Comparison of ENCODE assay signal across 8 cellular contexts in the genomic region with DNA sequence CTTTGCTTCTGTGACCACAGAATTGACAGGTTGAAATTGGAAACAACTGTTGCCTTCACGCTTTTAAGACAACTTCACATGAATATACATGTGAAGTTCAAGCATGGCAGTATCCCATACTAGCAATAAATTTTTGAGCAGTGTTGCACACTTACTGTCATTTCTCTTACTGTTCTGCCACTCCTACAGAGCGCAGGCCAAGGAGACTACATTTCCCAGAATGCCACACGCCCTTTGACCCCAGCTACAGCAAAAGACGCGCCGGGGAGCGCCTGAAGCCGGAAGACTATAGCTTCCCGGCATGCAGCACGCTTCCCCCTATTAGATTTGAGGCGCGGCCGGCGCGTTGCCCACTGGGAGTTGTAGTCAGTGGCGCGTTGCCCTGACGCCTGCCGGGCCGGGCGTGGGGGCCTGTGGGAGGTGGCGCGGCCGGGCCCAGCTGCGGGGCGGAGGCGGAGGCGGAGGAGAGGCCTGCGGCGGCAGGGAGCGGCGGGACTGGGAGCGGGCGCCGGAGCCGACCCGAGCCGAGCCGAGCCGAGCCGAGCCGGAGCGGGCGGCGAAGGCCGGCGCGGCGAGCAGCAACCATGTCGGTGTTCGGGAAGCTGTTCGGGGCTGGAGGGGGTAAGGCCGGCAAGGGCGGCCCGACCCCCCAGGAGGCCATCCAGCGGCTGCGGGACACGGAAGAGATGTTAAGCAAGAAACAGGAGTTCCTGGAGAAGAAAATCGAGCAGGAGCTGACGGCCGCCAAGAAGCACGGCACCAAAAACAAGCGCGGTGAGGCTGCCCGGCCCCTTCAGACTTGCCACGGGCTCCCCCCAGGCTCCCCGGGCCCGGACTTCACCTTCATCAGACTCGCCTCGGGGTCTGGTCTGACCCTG.
DNase-seq lines count a peak whose midpoint lies in the region; ATAC-seq and TF ChIP-seq lines count a peak whose summit lies in the region.

A gene with protein sequence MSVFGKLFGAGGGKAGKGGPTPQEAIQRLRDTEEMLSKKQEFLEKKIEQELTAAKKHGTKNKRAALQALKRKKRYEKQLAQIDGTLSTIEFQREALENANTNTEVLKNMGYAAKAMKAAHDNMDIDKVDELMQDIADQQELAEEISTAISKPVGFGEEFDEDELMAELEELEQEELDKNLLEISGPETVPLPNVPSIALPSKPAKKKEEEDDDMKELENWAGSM (plus strand): TSS at position 464 of the 878 bp plus-strand sequence. CDS start 121 bp downstream, at position 585.

- peak within 1 kb of the TSS; percentile 93 for H3K4me3 ChIP-seq in AG09309 (ENCODE audit: control insufficient read depth, low read depth, low read length)

- ATAC-seq in GM19025 (IDR thresholded peaks at IDR 0.05; ENCODE audit: low read depth, unreplicated experiment) (peak; percentile 97), HG03342 (IDR thresholded peaks at IDR 0.05; ENCODE audit: unreplicated experiment) (peak; percentile 93)
- peak; percentile 99 for ATAC-seq in activated CD4-positive, CD25-positive, alpha-beta regulatory T cell treated with anti-CD3 and anti-CD28 coated beads, Interleukin-2, amount 50 U/mL, for 24 hours

- DNase-seq in AG09309 (ENCODE audit: low read depth) (peak; percentile 92), NCI-H446 (lab: John Stamatoyannopoulos, UW) (peak; percentile 95 to 99), cerebellar cortex (ENCODE audit: low spot score) (peak; percentile 98), islet precursor cell (peak; percentile 99)
- DNase-seq in stimulated activated CD4-positive, alpha-beta T cell treated with anti-CD3 and anti-CD28 coated beads, Interleukin-12 subunit alpha, Interleukin-12 subunit beta, amount 100 ng/mL, for 48 hours (ENCODE audit: low read depth in 2 of 3, low spot score in 1 of 3), result peak; percentile 95 to 97 (median 96)

- no peak for TF ChIP-seq CTCF in AG09309 (IDR thresholded peaks at IDR 0.05; ENCODE audit: control insufficient read depth, insufficient read depth, low read depth, low read length, missing control alignments)

Comparison
In these comparisons a context has a peak if more than half of its experiments do, and no peak if none do; other contexts are left out.
1. Peak in every context shown above with its lines: DNase-seq, ATAC-seq and H3K4me3 ChIP-seq.